ENCODE assay signal across 8 cellular contexts in genomic region chr9:137069508-137070071, GRCh38. TPM values are rescaled to one million over a fixed set of nuclear protein-coding genes. Genes with fewer than 3 reads are reported as not detected.
DNase-seq lines count a peak whose midpoint lies in the region; ATAC-seq lines count a peak whose summit lies in the region.

No MANE protein-coding gene starts in this region.

- H3K4me3 Mint-ChIP-seq in CD4-positive, CD25-positive, alpha-beta regulatory T cell = peak overlapping the region in 3 of 4 donors; percentile 32 to 62 (median 39)

- no peak overlapping the region for H3K4me3 ChIP-seq in CD4-positive, CD25-positive, alpha-beta regulatory T cell (ENCODE audit: low read depth, low read length)
- H3K4me3 ChIP-seq in SJSA1 (peak overlapping the region; percentile 70), iPS-20b (ENCODE audit: low read length) (peak overlapping the region; percentile 64)

- peaks cover 31% of the 10 kb centered on the region for H3K4me1 ChIP-seq in CD4-positive, CD25-positive, alpha-beta regulatory T cell (ENCODE audit: control insufficient read depth, insufficient read depth, low read length, poor library complexity, severe bottlenecking)
- H3K4me1 ChIP-seq in SJSA1 (replicated peaks) = peaks cover 26% of the 10 kb centered on the region
- peaks cover 4% of the 10 kb centered on the region for H3K4me1 ChIP-seq in iPS-20b (ENCODE audit: insufficient read depth, low read length)

- H3K9me3 Mint-ChIP-seq in CD4-positive, CD25-positive, alpha-beta regulatory T cell = peaks cover 0 to 1% (median 0%) of the 10 kb centered on the region in 7 donors

- H3K36me3 ChIP-seq in CD4-positive, CD25-positive, alpha-beta regulatory T cell (ENCODE audit: control insufficient read depth, insufficient read depth, low read length) = no peaks in the 10 kb centered on the region
- H3K36me3 ChIP-seq in SJSA1 = peaks cover 7% of the 10 kb centered on the region; the same call in 1 of the 2 replicates
- H3K36me3 ChIP-seq in iPS-20b (ENCODE audit: insufficient read depth, low read depth, low read length) = no peaks in the 10 kb centered on the region

- no peaks in the 10 kb centered on the region for H3K27me3 ChIP-seq in CD4-positive, CD25-positive, alpha-beta regulatory T cell (ENCODE audit: control insufficient read depth, insufficient read depth, low read length)
- H3K27me3 ChIP-seq in SJSA1 (replicated peaks) (no peaks in the 10 kb centered on the region), iPS-20b (ENCODE audit: insufficient read depth, low read length) (peaks cover 25% of the 10 kb centered on the region)

- peak in 1 of 3 donors; percentile 21 for DNase-seq in CD4-positive, CD25-positive, alpha-beta regulatory T cell
- no peak for DNase-seq in SJSA1 (ENCODE audit: low read depth in 1 of 2, low spot score in 2 of 2)
- DNase-seq in stimulated activated CD4-positive, alpha-beta T cell treated with anti-CD3 and anti-CD28 coated beads, Interleukin-1b, Interleukin-23, amount 100 ng/mL, for 48 hours = no peak
- DNase-seq in SIG-M5 treated with dmso at 0.1 percent for 504 hours (lab: John Stamatoyannopoulos, UW; ENCODE audit: unreplicated experiment) = no peak
- DNase-seq in C1 segment of cervical spinal cord (lab: John Stamatoyannopoulos, UW) = no peak
- no peak for DNase-seq in activated CD4-positive, alpha-beta T cell treated with anti-CD3 and anti-CD28 coated beads for 1 hour

- peaks cover 4 to 20% (median 13%) of the 10 kb centered on the region in 4 donors for H3K4me1 Mint-ChIP-seq in CD4-positive, CD25-positive, alpha-beta regulatory T cell

- ATAC-seq in CD4-positive, CD25-positive, alpha-beta regulatory T cell (ENCODE audit: low read depth in 2 of 2) = no peak
- peak; percentile 13 for ATAC-seq in GM21619 (IDR thresholded peaks at IDR 0.05; ENCODE audit: unreplicated experiment)

- peaks cover 4% of the 10 kb centered on the region for H3K27me3 Mint-ChIP-seq in CD4-positive, CD25-positive, alpha-beta regulatory T cell

- no peaks in the 10 kb centered on the region for H3K9me3 ChIP-seq in CD4-positive, CD25-positive, alpha-beta regulatory T cell (ENCODE audit: control insufficient read depth in 2 of 2, low read length in 2 of 2)
- H3K9me3 ChIP-seq in SJSA1 (replicated peaks) (0 out of 2 replicates have a peak, but pooled peaks cover 3% of the 10 kb centered on the region), iPS-20b (ENCODE audit: insufficient read depth, low read depth, low read length) (no peaks in the 10 kb centered on the region)

- no peaks in the 10 kb centered on the region for H3K36me3 Mint-ChIP-seq in CD4-positive, CD25-positive, alpha-beta regulatory T cell

- H3K27ac ChIP-seq in CD4-positive, CD25-positive, alpha-beta regulatory T cell (ENCODE audit: insufficient read depth, low read length, poor library complexity, severe bottlenecking) = no peak overlapping the region
- no peak overlapping the region for H3K27ac ChIP-seq in SJSA1
- no peak overlapping the region for H3K27ac ChIP-seq in iPS-20b (ENCODE audit: low read length)

- no peak overlapping the region for H3K27ac Mint-ChIP-seq in CD4-positive, CD25-positive, alpha-beta regulatory T cell

- no peak overlapping the region for H3K9ac ChIP-seq in iPS-20b (ENCODE audit: low read depth, low read length)

RNA-seq across cellular contexts. Expression of gene SAPCD2, which starts 0.8 kb away (rescaled TPM):
- 1.2 TPM for total RNA-seq in CD4-positive, CD25-positive, alpha-beta regulatory T cell
- under 1 TPM; 0.09 to 0.62 (median 0.18) TPM for polyA plus RNA-seq in CD4-positive, CD25-positive, alpha-beta regulatory T cell
- 21.5 and 24.9 TPM in 2 replicates for total RNA-seq in SJSA1 (2014; rRNA removed; shearing (Covaris generic))

RNA-seq across cellular contexts. Expression of gene UAP1L1, which starts 7.7 kb away (rescaled TPM):
- 14.8 TPM for total RNA-seq in CD4-positive, CD25-positive, alpha-beta regulatory T cell
- polyA plus RNA-seq in CD4-positive, CD25-positive, alpha-beta regulatory T cell = 1 to 10 TPM; 1.3 to 3.6 (median 1.7) TPM
- 3.4 and 5.6 TPM in 2 replicates for total RNA-seq in SJSA1 (2014; rRNA removed; shearing (Covaris generic))

RNA-seq across cellular contexts. Expression of gene ENTPD2, which starts 15.7 kb away (rescaled TPM):
- total RNA-seq in CD4-positive, CD25-positive, alpha-beta regulatory T cell = not detected
- not detected for polyA plus RNA-seq in CD4-positive, CD25-positive, alpha-beta regulatory T cell
- not detected in 2 replicates for total RNA-seq in SJSA1 (2014; rRNA removed; shearing (Covaris generic))

RNA-seq across cellular contexts. Expression of gene MAN1B1, which starts 17.2 kb away (rescaled TPM):
- 71.3 TPM for total RNA-seq in CD4-positive, CD25-positive, alpha-beta regulatory T cell
- polyA plus RNA-seq in CD4-positive, CD25-positive, alpha-beta regulatory T cell = 10 to 100 TPM; 42.1 to 53.5 (median 45.7) TPM
- total RNA-seq in SJSA1 (2014; rRNA removed; shearing (Covaris generic)) = 51.8 and 64.4 TPM in 2 replicates

RNA-seq across cellular contexts. Expression of gene NPDC1, which starts 23.6 kb away (rescaled TPM):
- 106 TPM for total RNA-seq in CD4-positive, CD25-positive, alpha-beta regulatory T cell
- polyA plus RNA-seq in CD4-positive, CD25-positive, alpha-beta regulatory T cell = 10 to 100 TPM in 2 of 4 donors, 1 to 10 TPM in 2; 4.2 to 15.3 (median 9.2) TPM
- total RNA-seq in SJSA1 (2014; rRNA removed; shearing (Covaris generic)) = not detected in 2 replicates

Comparison
In these comparisons a context has a peak if more than half of its experiments do, and no peak if none do; other contexts are left out.
1. RNA of gene SAPCD2, which starts 0.8 kb away (total RNA-seq): 21.5 to 24.9 TPM in SJSA1; 1.2 TPM in CD4-positive, CD25-positive, alpha-beta regulatory T cell (single experiment); every median in the first group is over 10 times any median in the second.